7 cellular contexts compared by ENCODE assay signal in genomic region chr7:1087952-1088920, GRCh38. TPM values are rescaled to one million over a fixed set of nuclear protein-coding genes. Genes with fewer than 3 reads are reported as not detected.
DNase-seq lines count a peak whose midpoint lies in the region; ATAC-seq and TF ChIP-seq lines count a peak whose summit lies in the region.

GPER1 (plus strand) TSS chr7:1088113; CDS start chr7:1091729, 3,616 bp downstream.

- peak within 1 kb of the TSS; percentile 69 for H3K4me3 Mint-ChIP-seq in GM23338
- H3K4me3 Mint-ChIP-seq in endodermal cell = peak within 1 kb of the TSS; percentile 39

- peaks cover 7% of the 10 kb centered on the region; the same call in 1 of the 2 replicates for H3K4me1 ChIP-seq in GM23338 (ENCODE audit: insufficient read depth)
- peaks cover 4% of the 10 kb centered on the region for H3K4me1 ChIP-seq in endodermal cell (ENCODE audit: control insufficient read depth, insufficient read depth, low read length)
- peaks cover 24 to 26% of the 10 kb centered on the region in 2 donors for H3K4me1 ChIP-seq in mucosa of rectum (ENCODE audit: control insufficient read depth in 2 of 2, insufficient read depth in 2 of 2, low read length in 2 of 2)

- H3K27ac ChIP-seq in GM23338 (ENCODE audit: low read depth) (no peak within 1 kb of the TSS), endodermal cell (ENCODE audit: low read depth, low read length) (no peak within 1 kb of the TSS), mucosa of rectum (ENCODE audit: low read depth in 2 of 2, low read length in 2 of 2) (peak within 1 kb of the TSS in 1 of 2 donors; percentile 41)

- no peaks in the 10 kb centered on the region for H3K36me3 Mint-ChIP-seq in GM23338 (ENCODE audit: low read depth)
- peaks cover 3% of the 10 kb centered on the region for H3K36me3 Mint-ChIP-seq in endodermal cell (ENCODE audit: low read depth)

- H3K27me3 Mint-ChIP-seq in GM23338 (ENCODE audit: insufficient read depth, low read depth, poor library complexity) (peaks cover 11% of the 10 kb centered on the region), endodermal cell (ENCODE audit: insufficient read depth) (no peaks in the 10 kb centered on the region)

- H3K4me1 Mint-ChIP-seq in GM23338 (peaks cover 20% of the 10 kb centered on the region), endodermal cell (peaks cover 21% of the 10 kb centered on the region)

- H3K4me3 ChIP-seq in GM23338 (peak within 1 kb of the TSS; percentile 24; the same call in 1 of the 2 replicates), endodermal cell (ENCODE audit: low read length) (peak within 1 kb of the TSS; percentile 10), mucosa of rectum (ENCODE audit: low read length in 2 of 2) (peak within 1 kb of the TSS; percentile 56 to 75)

- ATAC-seq in GM23338 (peak; percentile 73), HG02973 (IDR thresholded peaks at IDR 0.05; ENCODE audit: unreplicated experiment) (no peak)

- H3K27me3 ChIP-seq in GM23338 (ENCODE audit: insufficient read depth) = no peaks in the 10 kb centered on the region
- no peaks in the 10 kb centered on the region for H3K27me3 ChIP-seq in endodermal cell (ENCODE audit: control insufficient read depth, insufficient read depth, low read length, poor library complexity, severe bottlenecking)
- H3K27me3 ChIP-seq in mucosa of rectum (ENCODE audit: control insufficient read depth in 2 of 2, insufficient read depth in 2 of 2, low read length in 2 of 2) = no peaks in the 10 kb centered on the region

- DNase-seq in GM23338 (ENCODE audit: low spot score) (peak; percentile 37), SHP77 (lab: John Stamatoyannopoulos, UW) (peak; percentile 58 to 78), endodermal cell (peak; percentile 83), NOMO-1 treated with DMSO at 0.1 percent for 48 hours (lab: John Stamatoyannopoulos, UW; ENCODE audit: unreplicated experiment) (no peak), NCI-H146 treated with DMSO at 0.1 percent for 48 hours (lab: John Stamatoyannopoulos, UW; ENCODE audit: unreplicated experiment) (no peak)

- H3K36me3 ChIP-seq in GM23338 (ENCODE audit: insufficient read depth) = no peaks in the 10 kb centered on the region
- H3K36me3 ChIP-seq in endodermal cell (ENCODE audit: control insufficient read depth, insufficient read depth, low read length) = no peaks in the 10 kb centered on the region
- peaks cover 5 to 10% of the 10 kb centered on the region in 2 donors for H3K36me3 ChIP-seq in mucosa of rectum (ENCODE audit: control insufficient read depth in 2 of 2, insufficient read depth in 2 of 2, low read length in 2 of 2)

- H4K20me1 ChIP-seq in GM23338 (replicated peaks; ENCODE audit: insufficient read depth) = peaks cover 7% of the 10 kb centered on the region; the same call in 1 of the 2 replicates

- peak within 1 kb of the TSS; percentile 52 for H3K4me2 ChIP-seq in GM23338

- no peaks in the 10 kb centered on the region for H3K9me3 Mint-ChIP-seq in GM23338
- no peaks in the 10 kb centered on the region for H3K9me3 Mint-ChIP-seq in endodermal cell

- H3K79me2 ChIP-seq in GM23338 (replicated peaks; ENCODE audit: insufficient read depth) = peaks cover 26% of the 10 kb centered on the region

- TF ChIP-seq CTCF in GM23338 (conservative IDR thresholded peaks at IDR 0.05; ENCODE audit: low read depth in 2 of 2) (no peak), endodermal cell (conservative IDR thresholded peaks at IDR 0.05) (no peak)

- H2AFZ ChIP-seq in GM23338 = 0 out of 2 replicates have a peak within 1 kb of the TSS, but pooled peaks have one; percentile 44

- no peaks in the 10 kb centered on the region for H3F3A ChIP-seq in GM23338 (replicated peaks; ENCODE audit: low read depth)

- H3K9me3 ChIP-seq in endodermal cell (ENCODE audit: control insufficient read depth, low read length) = no peaks in the 10 kb centered on the region
- no peaks in the 10 kb centered on the region for H3K9me3 ChIP-seq in mucosa of rectum (ENCODE audit: control insufficient read depth in 2 of 2, low read length in 2 of 2)

- H3K27ac Mint-ChIP-seq in GM23338 (peak within 1 kb of the TSS; percentile 83; the same call in 1 of the 2 replicates), endodermal cell (peak within 1 kb of the TSS; percentile 55)

- WGBS in endodermal cell (ENCODE audit: insufficient coverage in 1 of 2, insufficient read length in 1 of 2), 2 experiments = 71 to 77% methylated on average over 16 to 28 of the region's 28 CpGs

- H3K9ac ChIP-seq in endodermal cell (ENCODE audit: extremely low read depth, low read length, poor library complexity, severe bottlenecking) = no peak within 1 kb of the TSS
- H3K9ac ChIP-seq in mucosa of rectum (ENCODE audit: low read depth in 1 of 2, low read length in 2 of 2) = peak within 1 kb of the TSS; percentile 0 to 62

- no peaks in the 10 kb centered on the region for H3K9me2 ChIP-seq in GM23338 (ENCODE audit: insufficient read depth)

TF ChIP-seq in GM23338, 12 proteins besides CTCF, POLR2A, EP300 and RAD21:
- TF ChIP-seq POLR2AphosphoS5 (IDR thresholded peaks at IDR 0.05; ENCODE audit: low read depth) (no peak), ZNF114 (CRISPR knock-in tag; IDR thresholded peaks at IDR 0.05) (no peak), ETS1 (IDR thresholded peaks at IDR 0.05) (no peak), CREB1 (CRISPR knock-in tag; IDR thresholded peaks at IDR 0.05; ENCODE audit: low read depth) (no peak), STAT1 (IDR thresholded peaks at IDR 0.05; ENCODE audit: unreplicated experiment) (no peak), JUNB (IDR thresholded peaks at IDR 0.05; ENCODE audit: unreplicated experiment) (no peak)

RNA-seq across cellular contexts. Expression of gene GPER1, which starts in this region (rescaled TPM):
- total RNA-seq in GM23338 (2014; rRNA removed; shearing (Covaris generic)) = 2.8 TPM in 1 of 2 replicates, not detected in the other
- polyA plus RNA-seq in GM23338 (2016; fragmentation: Nextera tagmentation; extraction: Ambion mirVana) = 0.42 and 0.89 TPM in 2 replicates
- total RNA-seq in endodermal cell = under 1 TPM; 0.35 to 0.51 TPM
- 1.1 TPM for polyA plus RNA-seq in endodermal cell (2013, experiment 1 of 2)
- polyA plus RNA-seq in endodermal cell (2013, experiment 2 of 2) = 0.91 TPM

Comparison
In these comparisons a context has a peak if more than half of its experiments do, and no peak if none do; other contexts are left out.
1. DNase-seq: peak in GM23338 (single experiment), SHP77 (2 of 2) and endodermal cell (single experiment); none in NOMO-1 treated with DMSO at 0.1 percent for 48 hours (single experiment) and NCI-H146 treated with DMSO at 0.1 percent for 48 hours (single experiment).
2. H3K4me3 ChIP-seq: peak in every context shown above with its lines; median percentile 66 in mucosa of rectum; 24 in GM23338; 10 in endodermal cell.